9 cellular contexts compared by ENCODE assay signal in the genomic region with DNA sequence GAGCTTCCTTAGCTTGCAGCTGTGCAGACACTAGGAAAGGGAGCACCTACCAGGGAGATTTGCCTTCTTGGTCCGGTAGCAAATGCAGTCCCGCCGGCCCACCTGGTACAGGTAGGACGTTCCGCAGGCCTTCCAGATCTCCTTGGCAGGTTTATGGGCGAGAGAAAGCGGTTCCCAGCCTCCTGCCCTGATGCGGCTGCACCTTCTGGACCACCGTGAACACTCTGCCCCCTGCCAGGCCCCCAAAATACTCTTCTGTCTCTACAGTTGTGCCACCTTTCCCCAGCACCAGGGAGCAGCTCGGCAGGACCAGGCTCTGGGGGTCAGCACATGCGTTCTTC.
DNase-seq lines count a peak whose midpoint lies in the region; ATAC-seq and TF ChIP-seq lines count a peak whose summit lies in the region.
"Had no signal": no experiment of that assay in that cellular context is flagged by ENCODE, and none has a peak within 500 bp of the region (broad histone marks: within the 10 kb centered on the region; RNA-seq: fewer than 3 reads in every experiment).

No MANE protein-coding gene starts in this region.

- peak overlapping the region; percentile 56 to 66 for H3K4me3 Mint-ChIP-seq in H9
- H3K4me3 Mint-ChIP-seq in WTC11 = peak overlapping the region; percentile 58

- no peaks in the 10 kb centered on the region for H3K79me2 ChIP-seq in H9 (ENCODE audit: insufficient read depth, low read length)

- H4K91ac ChIP-seq in H9 (ENCODE audit: insufficient read length, low read depth, low read length) = no peak overlapping the region

- H3K36me3 ChIP-seq in iPS-18a (ENCODE audit: control insufficient read depth, low read depth, low read length) (no peaks in the 10 kb centered on the region), rectal smooth muscle tissue (ENCODE audit: control insufficient read depth, insufficient read depth, low read length) (no peaks in the 10 kb centered on the region)

- H4K5ac ChIP-seq in H9 (ENCODE audit: insufficient read length, low read depth, low read length) = no peak overlapping the region

- H3K23me2 ChIP-seq in H9 (ENCODE audit: insufficient read length, low read depth, low read length, poor library complexity, severe bottlenecking) = peaks cover 2% of the 10 kb centered on the region

- H3K79me1 ChIP-seq in H9 (ENCODE audit: insufficient read depth, low read depth, low read length, poor library complexity, severe bottlenecking) = no peaks in the 10 kb centered on the region

- no peak overlapping the region for H2AFZ ChIP-seq in H9 (ENCODE audit: low read length)

- H3K9ac ChIP-seq in H9 (ENCODE audit: extremely low read depth, insufficient read length, low read length) (no peak overlapping the region), iPS-18a (ENCODE audit: low read length) (no peak overlapping the region), rectal smooth muscle tissue (ENCODE audit: low read length) (no peak overlapping the region)

- H3K4me3 ChIP-seq in iPS-18a (ENCODE audit: low read length) (peak overlapping the region; percentile 67), rectal smooth muscle tissue (ENCODE audit: low read length) (peak overlapping the region; percentile 59)

- H3K4me2 ChIP-seq in H9 (ENCODE audit: insufficient read depth, insufficient read length, low read length) = no peak overlapping the region

- H3K4me1 ChIP-seq in H9 (ENCODE audit: insufficient read depth, low read length) = no peaks in the 10 kb centered on the region
- H3K4me1 ChIP-seq in iPS-18a (ENCODE audit: control insufficient read depth, low read depth, low read length) = no peaks in the 10 kb centered on the region
- H3K4me1 ChIP-seq in rectal smooth muscle tissue (ENCODE audit: control insufficient read depth, insufficient read depth, low read length) = peaks cover 8% of the 10 kb centered on the region

- H2BK120ac ChIP-seq in H9 (ENCODE audit: low read depth, low read length, poor library complexity, severe bottlenecking) = no peak overlapping the region

- no peak overlapping the region for H3T11ph ChIP-seq in H9 (ENCODE audit: low read length)

- no peak overlapping the region for H3K14ac ChIP-seq in H9 (ENCODE audit: insufficient read depth, low read length)

- H3K27me3 Mint-ChIP-seq in H9 (ENCODE audit: low read depth) (peaks cover 30% of the 10 kb centered on the region), WTC11 (ENCODE audit: low read depth) (peaks cover 19% of the 10 kb centered on the region)

- H2BK12ac ChIP-seq in H9 (ENCODE audit: insufficient read length, low read depth, low read length) = no peak overlapping the region

- H4K20me1 ChIP-seq in H9 (ENCODE audit: control insufficient read depth, insufficient read depth, insufficient read length) = no peaks in the 10 kb centered on the region

- CTCF ChIA-PET in WTC11 (lab: Charles Lee) = interaction anchor here (0.6 to 1.9 kb wide), 17 partner anchors 11 to 261 kb away, joined by 3 to 11 read pairs (median 3); partner anchors contain the start of genes HNRNPLL and SRSF7

- POLR2A ChIA-PET in WTC11 (lab: Charles Lee) = no interaction called here

- H2BK15ac ChIP-seq in H9 (ENCODE audit: low read depth, low read length) = no peak overlapping the region

- no peak overlapping the region for H3K27ac ChIP-seq in H9 (ENCODE audit: insufficient read length, low read depth, low read length)
- no peak overlapping the region for H3K27ac ChIP-seq in iPS-18a (ENCODE audit: low read length)
- H3K27ac ChIP-seq in rectal smooth muscle tissue (ENCODE audit: low read depth, low read length) = peak overlapping the region; percentile 59

- H3K9me3 ChIP-seq in H9 (ENCODE audit: control insufficient read depth, low read depth, low read length) = no peaks in the 10 kb centered on the region
- H3K9me3 ChIP-seq in iPS-18a (ENCODE audit: control insufficient read depth, low read depth, low read length) = no peaks in the 10 kb centered on the region

- no peak overlapping the region for H2AK5ac ChIP-seq in H9 (ENCODE audit: insufficient read length, low read length)

- H3K27ac Mint-ChIP-seq in H9 (no peak overlapping the region), WTC11 (no peak overlapping the region)
- H3K27ac Mint-ChIP-seq: activated naive CD8-positive, alpha-beta T cell treated with anti-CD3 and anti-CD28 coated beads, Interleukin-2, amount 10 ng/mL, durations not matched to agents 7 days and 5 days had no signal

- no peaks in the 10 kb centered on the region for H3K9me3 Mint-ChIP-seq in H9
- H3K9me3 Mint-ChIP-seq in WTC11 = no peaks in the 10 kb centered on the region
- H3K9me3 Mint-ChIP-seq: activated naive CD8-positive, alpha-beta T cell treated with anti-CD3 and anti-CD28 coated beads, Interleukin-2, amount 10 ng/mL, durations not matched to agents 7 days and 5 days had no signal

- WGBS in H9 (ENCODE audit: extremely low coverage, insufficient read length, low lambda C conversion rate) = no CpG with 5 or more reads among the region's 11 CpGs

- DNase-seq in H9 (no peak), WTC11 (ENCODE audit: low spot score) (no peak), NCI-H526 (lab: John Stamatoyannopoulos, UW) (no peak), EL (no peak)
- no peak for DNase-seq in activated CD8-positive, alpha-beta memory T cell treated with anti-CD3 and anti-CD28 coated beads, Interleukin-2, amount 50 U/mL, for 4 hours

- no peak overlapping the region for H3K18ac ChIP-seq in H9 (ENCODE audit: insufficient read length, low read depth, low read length)

- no peak overlapping the region for H4K8ac ChIP-seq in H9 (replicated peaks; ENCODE audit: insufficient read length, low read depth, low read length)

- H2BK5ac ChIP-seq in H9 (ENCODE audit: insufficient read length, low read length) = no peak overlapping the region

- TF ChIP-seq CTCF in H9 (conservative IDR thresholded peaks at IDR 0.05) (no peak), WTC11 (IDR thresholded peaks at IDR 0.05) (no peak)

- no peak overlapping the region for H3K4ac ChIP-seq in H9 (ENCODE audit: low read depth, low read length)

- no peak overlapping the region for H3K56ac ChIP-seq in H9 (ENCODE audit: insufficient read length, low read depth, low read length)

- no peaks in the 10 kb centered on the region for H3K36me3 Mint-ChIP-seq in H9 (ENCODE audit: insufficient read depth in 1 of 3, low read depth in 3 of 3)
- no peaks in the 10 kb centered on the region for H3K36me3 Mint-ChIP-seq in WTC11
- H3K36me3 Mint-ChIP-seq: activated naive CD8-positive, alpha-beta T cell treated with anti-CD3 and anti-CD28 coated beads, Interleukin-2, amount 10 ng/mL, durations not matched to agents 7 days and 5 days had no signal

- H3K4me1 Mint-ChIP-seq in H9 (peaks cover 10 to 15% of the 10 kb centered on the region in 2 experiments; a peak in 3 of 4 replicates), WTC11 (peaks cover 19% of the 10 kb centered on the region)
- H3K4me1 Mint-ChIP-seq: activated naive CD8-positive, alpha-beta T cell treated with anti-CD3 and anti-CD28 coated beads, Interleukin-2, amount 10 ng/mL, durations not matched to agents 7 days and 5 days had no signal

- H3K23ac ChIP-seq in H9 (ENCODE audit: insufficient read length, low read depth, low read length) = no peak overlapping the region

- ATAC-seq in WTC11 = no peak
- no peak for ATAC-seq in GM21528 (IDR thresholded peaks at IDR 0.05; ENCODE audit: low FRiP score, unreplicated experiment)

- no peaks in the 10 kb centered on the region; the same call in 1 of the 2 replicates for H3K27me3 ChIP-seq in H9 (ENCODE audit: insufficient read depth, low read length)
- H3K27me3 ChIP-seq in iPS-18a (ENCODE audit: control insufficient read depth, insufficient read depth, low read length) = peaks cover 14% of the 10 kb centered on the region
- H3K27me3 ChIP-seq in rectal smooth muscle tissue (ENCODE audit: control insufficient read depth, insufficient read depth, low read length) = no peaks in the 10 kb centered on the region

- H2BK20ac ChIP-seq in H9 (ENCODE audit: low read depth, low read length, poor library complexity, severe bottlenecking) = no peak overlapping the region

TF ChIP-seq in WTC11, 78 proteins besides CTCF, POLR2A, EP300 and RAD21 (continues in another document):
- no peak for TF ChIP-seq TEAD4 (CRISPR knock-in tag; IDR thresholded peaks at IDR 0.05)
- TF ChIP-seq FOXP4 (CRISPR knock-in tag; IDR thresholded peaks at IDR 0.05) = no peak
- no peak for TF ChIP-seq GTF2I (CRISPR knock-in tag; conservative IDR thresholded peaks at IDR 0.05)
- TF ChIP-seq, protein P1, sequence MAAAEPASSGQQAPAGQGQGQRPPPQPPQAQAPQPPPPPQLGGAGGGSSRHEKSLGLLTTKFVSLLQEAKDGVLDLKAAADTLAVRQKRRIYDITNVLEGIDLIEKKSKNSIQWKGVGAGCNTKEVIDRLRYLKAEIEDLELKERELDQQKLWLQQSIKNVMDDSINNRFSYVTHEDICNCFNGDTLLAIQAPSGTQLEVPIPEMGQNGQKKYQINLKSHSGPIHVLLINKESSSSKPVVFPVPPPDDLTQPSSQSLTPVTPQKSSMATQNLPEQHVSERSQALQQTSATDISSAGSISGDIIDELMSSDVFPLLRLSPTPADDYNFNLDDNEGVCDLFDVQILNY (CRISPR knock-in tag; IDR thresholded peaks at IDR 0.05) = no peak
- no peak for TF ChIP-seq ZNF423 (CRISPR knock-in tag; IDR thresholded peaks at IDR 0.05)
- TF ChIP-seq USF1 (CRISPR knock-in tag; IDR thresholded peaks at IDR 0.05) = no peak
- no peak for TF ChIP-seq FOXP1 (CRISPR knock-in tag; IDR thresholded peaks at IDR 0.05; ENCODE audit: borderline replicate concordance)
- TF ChIP-seq CBFB (CRISPR knock-in tag; IDR thresholded peaks at IDR 0.05; ENCODE audit: low read depth) = no peak
